1 cellular context compared by ENCODE assay signal in the genomic region with DNA sequence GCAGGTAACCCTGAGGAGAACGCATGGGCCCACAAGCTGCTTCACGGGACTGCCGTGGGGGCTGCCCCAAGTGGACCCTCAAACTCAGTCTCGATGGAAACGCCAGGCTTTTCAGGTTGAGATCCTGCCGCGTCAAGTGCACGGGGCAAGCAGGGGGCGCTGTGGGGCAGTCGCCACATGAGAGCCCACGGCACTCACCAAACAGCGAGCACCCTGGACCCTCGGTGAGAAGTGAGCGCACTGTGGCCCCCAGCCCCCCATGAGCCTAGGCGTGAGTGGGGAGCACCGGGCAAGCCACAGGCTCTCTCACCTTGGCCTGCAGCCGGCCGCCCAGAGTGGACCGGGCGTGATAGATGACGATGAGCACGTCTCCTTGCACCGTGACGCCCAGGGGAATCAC.
TF ChIP-seq lines count a peak whose summit lies in the region.

No MANE protein-coding gene starts in this region.

TF ChIP-seq in endothelial cell of umbilical vein, 7 proteins besides CTCF, POLR2A, EP300 and RAD21:
- no peak for TF ChIP-seq POLR2AphosphoS5 (IDR thresholded peaks at IDR 0.05; ENCODE audit: insufficient read depth, low read depth, low read length)
